ENCODE assay signal across 18 cellular contexts in genomic region chr20:17935186-17935585, GRCh38. TPM values are rescaled to one million over a fixed set of nuclear protein-coding genes. Genes with fewer than 3 reads are reported as not detected.
A peak's percentile ranks its signal among the peaks of the same experiment; 100 is the strongest.
DNase-seq lines count a peak whose midpoint lies in the region; ATAC-seq lines count a peak whose summit lies in the region.
"Had no signal": no experiment of that assay in that cellular context is flagged by ENCODE, and none has a peak within 500 bp of the region (broad histone marks: within the 10 kb centered on the region; RNA-seq: fewer than 3 reads in every experiment).

No MANE protein-coding gene starts in this region.

- H4K20me1 ChIP-seq in GM23248 (ENCODE audit: insufficient read depth): no peaks in the 10 kb centered on the region

- no peak overlapping the region for H3K27ac ChIP-seq in GM23248

- no peaks in the 10 kb centered on the region for H3K27me3 Mint-ChIP-seq in activated T-helper 17 cell treated with anti-CD3 and anti-CD28 coated beads, Interleukin-2, amount 50 U/mL, for 72 hours

- peaks cover under 1% of the 10 kb centered on the region for H3K4me1 Mint-ChIP-seq in activated T-helper 17 cell treated with anti-CD3 and anti-CD28 coated beads, Interleukin-2, amount 50 U/mL, for 72 hours

- H3K4me2 ChIP-seq in GM23248 (ENCODE audit: unreplicated experiment): no peak overlapping the region
- H3K4me2 ChIP-seq: SK-N-SH had no signal

- no peak overlapping the region for H3K9ac ChIP-seq in GM23248
- H3K9ac ChIP-seq: SK-N-SH had no signal

- no peak overlapping the region for H2AFZ ChIP-seq in GM23248

- H3K4me3 Mint-ChIP-seq in activated T-helper 17 cell treated with anti-CD3 and anti-CD28 coated beads, Interleukin-2, amount 50 U/mL, for 72 hours: no peak overlapping the region

- H3K36me3 ChIP-seq in GM23248 (ENCODE audit: low read depth): no peaks in the 10 kb centered on the region

- peaks cover 4% of the 10 kb centered on the region for H3K36me3 Mint-ChIP-seq in activated T-helper 17 cell treated with anti-CD3 and anti-CD28 coated beads, Interleukin-2, amount 50 U/mL, for 72 hours (ENCODE audit: low read depth)

- H3K9me2 ChIP-seq in GM23248 (ENCODE audit: insufficient read depth): no peaks in the 10 kb centered on the region
- H3K9me2 ChIP-seq: SK-N-SH had no signal

- WGBS in GM23248 (ENCODE audit: low coverage in 1 of 2, low lambda C conversion rate in 2 of 2, missing lambda C conversion rate in 2 of 2), 2 experiments: 84 to 85% methylated on average over 3 of the region's 3 CpGs

- no peak overlapping the region for H3K27ac Mint-ChIP-seq in activated T-helper 17 cell treated with anti-CD3 and anti-CD28 coated beads, Interleukin-2, amount 50 U/mL, for 72 hours

- H3K4me3 ChIP-seq in GM23248: no peak overlapping the region

- H3K9me3 ChIP-seq in GM23248 (ENCODE audit: low read depth): no peaks in the 10 kb centered on the region
- H3K9me3 ChIP-seq: SK-N-SH had no signal

- DNase-seq in AG08395 (ENCODE audit: low spot score) (peak; percentile 39), GM23248 (peak; percentile 29), RPMI7951 (ENCODE audit: low read depth) (peak; percentile 63), myocyte (ENCODE audit: low read depth) (peak; percentile 62), NCI-H748 (lab: John Stamatoyannopoulos, UW; ENCODE audit: unreplicated experiment) (no peak), NCI-H146 treated with DMSO at 0.1 percent for 48 hours (lab: John Stamatoyannopoulos, UW; ENCODE audit: unreplicated experiment) (no peak)
- DNase-seq: Caco-2, GDM1, H9, Karpas-422, NCI-H1092 treated with DMSO at 0.1 percent for 48 hours, NCI-H1694 treated with DMSO at 0.1 percent for 48 hours, NCI-H446 treated with DMSO at 0.1 percent for 48 hours, NCI-H774, SK-N-SH had no signal

- no peaks in the 10 kb centered on the region for H3K79me2 ChIP-seq in GM23248 (ENCODE audit: insufficient read depth)

- H3F3A ChIP-seq in GM23248 (ENCODE audit: insufficient read depth): peaks cover 30% of the 10 kb centered on the region

- H3K9me3 Mint-ChIP-seq in activated T-helper 17 cell treated with anti-CD3 and anti-CD28 coated beads, Interleukin-2, amount 50 U/mL, for 72 hours: no peaks in the 10 kb centered on the region

- in situ Hi-C loops in GM23248 (cut with MboI): no loop called here

- no peaks in the 10 kb centered on the region for H3K27me3 ChIP-seq in GM23248 (replicated peaks; ENCODE audit: insufficient read depth)

- no peak for ATAC-seq in HG03045 (IDR thresholded peaks at IDR 0.05; ENCODE audit: unreplicated experiment)
- no peak for ATAC-seq in activated T-helper 17 cell treated with anti-CD3 and anti-CD28 coated beads, Interleukin-2, amount 50 U/mL, for 72 hours (replicated peaks)
- ATAC-seq: Right ventricle myocardium inferior had no signal

- peaks cover 20% of the 10 kb centered on the region for H3K4me1 ChIP-seq in GM23248 (ENCODE audit: insufficient read depth)
- H3K4me1 ChIP-seq: Caco-2 had no signal

RNA-seq across cellular contexts. Expression of gene SNX5, which starts 33.4 kb away (rescaled TPM):
- 65.2 and 67.0 TPM in 2 replicates for total RNA-seq in GM23248 (2014; rRNA removed; shearing (Covaris generic))
- 70.7 and 75.7 TPM in 2 replicates for polyA plus RNA-seq in GM23248 (2016; fragmentation: Nextera tagmentation; extraction: Ambion mirVana)
- 187 and 228 TPM in 2 replicates for total RNA-seq in RPMI7951 (2014; rRNA removed; shearing (Covaris generic))
- 45.9 and 57.1 TPM in 2 replicates for total RNA-seq in myocyte
- 38.6 TPM for polyA plus RNA-seq in myocyte (2012)
- 100 to 1,000 TPM; 175 to 201 TPM for total RNA-seq in activated T-helper 17 cell treated with anti-CD3 and anti-CD28 coated beads, Interleukin-2, amount 50 U/mL, for 72 hours

RNA-seq across cellular contexts. Expression of gene MGME1, which starts 33.6 kb away (rescaled TPM):
- 4.6 and 5.6 TPM in 2 replicates for total RNA-seq in GM23248 (2014; rRNA removed; shearing (Covaris generic))
- polyA plus RNA-seq in GM23248 (2016; fragmentation: Nextera tagmentation; extraction: Ambion mirVana): 10.4 and 11.5 TPM in 2 replicates
- 25.6 and 26.0 TPM in 2 replicates for total RNA-seq in RPMI7951 (2014; rRNA removed; shearing (Covaris generic))
- total RNA-seq in myocyte: 10.9 and 11.3 TPM in 2 replicates
- polyA plus RNA-seq in myocyte (2012): 12.4 TPM
- 10 to 100 TPM; 24.2 to 33.2 TPM for total RNA-seq in activated T-helper 17 cell treated with anti-CD3 and anti-CD28 coated beads, Interleukin-2, amount 50 U/mL, for 72 hours

Comparison
In these comparisons a context has a peak if more than half of its experiments do, and no peak if none do; other contexts are left out.
1. DNase-seq: peak in AG08395 (single experiment), GM23248 (single experiment), RPMI7951 (single experiment) and myocyte (single experiment); none in NCI-H748 (single experiment) and NCI-H146 treated with DMSO at 0.1 percent for 48 hours (single experiment).